Comparison of ENCODE assay signal across 28 cellular contexts in the genomic region with DNA sequence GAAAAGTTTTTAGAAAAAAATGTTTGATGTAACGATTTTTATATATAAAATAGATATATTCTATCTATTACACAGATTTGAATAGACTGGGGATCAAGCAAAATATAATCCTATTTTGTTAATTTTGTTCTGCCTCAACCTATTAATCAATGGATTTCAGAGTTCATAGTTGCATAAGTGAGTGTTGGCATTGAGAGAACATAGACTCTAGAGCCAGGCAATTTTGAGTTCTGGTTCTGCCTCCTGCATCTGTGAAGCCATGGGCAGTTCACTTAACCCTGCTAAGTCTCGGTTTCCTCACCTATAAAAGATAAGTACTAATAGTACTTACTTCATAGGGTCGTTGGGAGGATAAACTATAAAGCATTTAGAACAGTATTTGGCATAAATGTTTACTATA.
"Had no signal": no experiment of that assay in that cellular context is flagged by ENCODE, and none has a peak within 500 bp of the region (broad histone marks: within the 10 kb centered on the region; RNA-seq: fewer than 3 reads in every experiment).

No MANE protein-coding gene starts in this region.

- H3K36me3 ChIP-seq: colonic mucosa, esophagus muscularis mucosa, esophagus squamous epithelium, gastrocnemius medialis, gastroesophageal sphincter, heart left ventricle, heart right ventricle had no signal

- H3K9me3 Mint-ChIP-seq: dendritic cell treated with granulocyte-macrophage colony-stimulating factor and Interleukin-4, amounts not matched to agents 40 ng/mL and 50 ng/mL, for 4 days; effector memory CD8-positive, alpha-beta T cell; endodermal cell had no signal

- H3K27ac ChIP-seq: colonic mucosa, coronary artery, dorsolateral prefrontal cortex, epithelial cell of prostate, esophagus muscularis mucosa, esophagus squamous epithelium, foreskin keratinocyte, gastrocnemius medialis, gastroesophageal sphincter, heart left ventricle, heart right ventricle had no signal

- H3K9me3 ChIP-seq: colonic mucosa, esophagus muscularis mucosa, esophagus squamous epithelium, gastrocnemius medialis, gastroesophageal sphincter, heart left ventricle, heart right ventricle had no signal

- ATAC-seq: effector memory CD8-positive, alpha-beta T cell; esophagus mucosa; foreskin keratinocyte; gastrocnemius medialis; gastroesophageal sphincter; heart left ventricle; heart right ventricle had no signal

- DNase-seq: colonic mucosa; cortex of kidney; dermis blood vessel endothelial cell; dorsolateral prefrontal cortex; effector CD4-positive, alpha-beta T cell; effector CD8-positive, alpha-beta T cell; effector memory CD4-positive, alpha-beta T cell; effector memory CD8-positive, alpha-beta T cell; endodermal cell; erythroblast; esophagus squamous epithelium; foreskin fibroblast; foreskin keratinocyte; foreskin melanocyte; gastrocnemius medialis; glutamatergic neuron; head of caudate nucleus; heart left ventricle; heart right ventricle had no signal

- H3K27me3 ChIP-seq: colonic mucosa, dorsolateral prefrontal cortex, esophagus squamous epithelium, foreskin keratinocyte, gastrocnemius medialis, gastroesophageal sphincter, heart left ventricle, heart right ventricle had no signal

- H3K4me3 Mint-ChIP-seq: dendritic cell treated with granulocyte-macrophage colony-stimulating factor and Interleukin-4, amounts not matched to agents 40 ng/mL and 50 ng/mL, for 4 days; effector memory CD8-positive, alpha-beta T cell; endodermal cell had no signal

- H3K4me3 ChIP-seq: colonic mucosa, coronary artery, dorsolateral prefrontal cortex, esophagus muscularis mucosa, esophagus squamous epithelium, gastrocnemius medialis, gastroesophageal sphincter, heart left ventricle, heart right ventricle had no signal

- H3K27ac Mint-ChIP-seq: dendritic cell treated with granulocyte-macrophage colony-stimulating factor and Interleukin-4, amounts not matched to agents 40 ng/mL and 50 ng/mL, for 4 days; effector memory CD8-positive, alpha-beta T cell; endodermal cell had no signal

- H3K4me1 ChIP-seq: colonic mucosa, esophagus muscularis mucosa, esophagus squamous epithelium, foreskin keratinocyte, gastrocnemius medialis, gastroesophageal sphincter, heart left ventricle, heart right ventricle had no signal

- FAIRE-seq: endometrium, endothelial cell of umbilical vein, frontal cortex had no signal
